Comparison of ENCODE assay signal across 14 cellular contexts in the genomic region with DNA sequence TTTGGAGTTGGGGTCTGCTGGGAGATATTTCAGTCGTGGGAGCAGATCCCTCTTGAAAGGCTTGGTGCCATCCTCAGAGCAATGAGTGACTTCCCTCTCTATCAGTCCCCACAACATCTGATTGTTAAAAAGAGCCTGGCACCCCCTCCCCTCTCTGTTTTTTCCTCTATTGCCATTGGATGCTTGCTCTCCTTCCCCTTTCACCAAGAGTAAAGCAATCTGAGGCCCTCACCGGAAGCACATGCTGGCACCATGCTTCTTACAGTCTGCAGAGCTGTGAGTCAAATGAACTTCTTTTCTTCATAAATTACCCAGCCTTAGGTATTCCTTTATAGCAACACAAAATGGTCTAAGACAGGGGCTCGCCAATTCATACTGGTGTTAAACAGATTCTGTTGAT.
"Had no signal": no experiment of that assay in that cellular context is flagged by ENCODE, and none has a peak within 500 bp of the region (broad histone marks: within the 10 kb centered on the region; RNA-seq: fewer than 3 reads in every experiment).

No MANE protein-coding gene starts in this region.

- H3K4me2 ChIP-seq: smooth muscle cell had no signal

- H3K36me3 ChIP-seq: brain microvascular endothelial cell, right lobe of liver had no signal

- H3K27ac ChIP-seq: brain microvascular endothelial cell, foreskin keratinocyte, psoas muscle, right lobe of liver, VCaP had no signal

- DNase-seq: activated CD4-positive, alpha-beta memory T cell treated with anti-CD3 and anti-CD28 coated beads, Interleukin-2, amount 10 ng/mL, durations not matched to agents 7 days and 5 days; activated naive CD4-positive, alpha-beta T cell; brain microvascular endothelial cell; cortex of kidney; effector CD8-positive, alpha-beta T cell; foreskin keratinocyte; nephron progenitor cell; psoas muscle; right lobe of liver; stimulated activated CD4-positive, alpha-beta T cell treated with anti-CD3 and anti-CD28 coated beads, Interleukin-4, amount 100 ng/mL, for 4 hours; stimulated activated CD8-positive, alpha-beta memory T cell treated with anti-CD3 and anti-CD28 coated beads, Interleukin-4, amount 100 ng/mL, for 48 hours; T-cell had no signal

- H3K9me3 ChIP-seq: psoas muscle, right lobe of liver had no signal

- H3K4me3 ChIP-seq: psoas muscle, right lobe of liver, smooth muscle cell had no signal

- H3K27me3 ChIP-seq: brain microvascular endothelial cell, foreskin keratinocyte, right lobe of liver had no signal

- H3K4me1 ChIP-seq: foreskin keratinocyte, psoas muscle had no signal
